9 cellular contexts compared by ENCODE assay signal in genomic region chr5:42756630-42757601, GRCh38. TPM values are rescaled to one million over a fixed set of nuclear protein-coding genes. Genes with fewer than 3 reads are reported as not detected.
DNase-seq lines count a peak whose midpoint lies in the region; ATAC-seq, FAIRE-seq and TF ChIP-seq lines count a peak whose summit lies in the region.
"Had no signal": no experiment of that assay in that cellular context is flagged by ENCODE, and none has a peak within 500 bp of the region (broad histone marks: within the 10 kb centered on the region; RNA-seq: fewer than 3 reads in every experiment).

TSS of gene CCDC152 (plus strand) at chr5:42756818. CDS start at chr5:42759122, 2,304 bp downstream.

- peak within 1 kb of the TSS; percentile 91 for H3K4me3 Mint-ChIP-seq in natural killer cell
- H3K4me3 Mint-ChIP-seq in stimulated activated naive CD8-positive, alpha-beta T cell treated with anti-CD3 and anti-CD28 coated beads, Interleukin-15, amount 100 ng/mL, for 72 hours = peak within 1 kb of the TSS; percentile 84 to 86

- POLR2A ChIA-PET in H1 (lab: Charles Lee; ENCODE audit: partially characterized antibody) = interaction anchor here (0.7 kb wide), 1 partner anchor 10 kb away, joined by 3 read pairs; no protein-coding TSS in a partner anchor

- H3K9me3 ChIP-seq in H1 (ENCODE audit: insufficient read depth in 2 of 2, low read depth in 1 of 2, low read length in 1 of 2) (no peaks in the 10 kb centered on the region), WERI-Rb-1 (ENCODE audit: severe bottlenecking) (no peaks in the 10 kb centered on the region)

- H3K27me3 ChIP-seq in H1 (replicated peaks in 1 of 4; ENCODE audit: control insufficient read depth in 3 of 4, extremely low read depth in 1 of 4, insufficient read depth in 3 of 4, low read length in 3 of 4) (no peaks in the 10 kb centered on the region), WERI-Rb-1 (ENCODE audit: insufficient read depth, low read depth, severe bottlenecking) (peaks cover 58% of the 10 kb centered on the region)

- 42% methylated on average over 34 of the region's 35 CpGs; no CpG with 5 or more reads in 1 of the 2 experiments for WGBS in H1 (ENCODE audit: extremely low coverage in 1 of 2, insufficient coverage in 1 of 2, insufficient read length in 1 of 2, insufficient replicate concordance in 2 of 2, low coverage in 1 of 2, low lambda C conversion rate in 2 of 2, missing lambda C conversion rate in 1 of 2), 2 experiments

- H2BK5ac ChIP-seq in H1 (ENCODE audit: low read depth, low read length) = no peak within 1 kb of the TSS

- peak; percentile 94 for ATAC-seq in GM19351 (IDR thresholded peaks at IDR 0.05; ENCODE audit: unreplicated experiment)
- peak; percentile 91 for ATAC-seq in HG03460 (IDR thresholded peaks at IDR 0.05; ENCODE audit: unreplicated experiment)
- ATAC-seq in natural killer cell = peak; percentile 87 to 93 (median 91)
- ATAC-seq in stimulated activated naive CD8-positive, alpha-beta T cell treated with anti-CD3 and anti-CD28 coated beads, Interleukin-15, amount 100 ng/mL, for 72 hours = peak; percentile 100

- H3K23me2 ChIP-seq in H1 (ENCODE audit: low read depth, low read length) = peaks cover 5% of the 10 kb centered on the region

- peak within 1 kb of the TSS; percentile 74; the same call in 1 of the 2 replicates for H4K8ac ChIP-seq in H1 (ENCODE audit: extremely low read depth, insufficient read depth, low read length)

- H3K27ac ChIP-seq in H1 (ENCODE audit: low read depth, low read length) = no peak within 1 kb of the TSS
- H3K27ac ChIP-seq in WERI-Rb-1 = no peak within 1 kb of the TSS

- no peak within 1 kb of the TSS for H3K23ac ChIP-seq in H1 (ENCODE audit: insufficient read length)

- in situ Hi-C loops in G401 (cut with HindIII; ENCODE audit: low sequenced_read_pairs) = no loop called here

- H2BK15ac ChIP-seq in H1 (ENCODE audit: low read length) = no peak within 1 kb of the TSS; the same call in 1 of the 2 replicates

- peak within 1 kb of the TSS in 2 of 4 experiments; percentile 13 to 44; a peak in 3 of 7 replicates for H3K9ac ChIP-seq in H1 (replicated peaks in 1 of 4; ENCODE audit: extremely low read depth in 1 of 4, low read depth in 3 of 4, low read length in 3 of 4)

- CTCF ChIA-PET in H1 (lab: Charles Lee; ENCODE audit: partially characterized antibody) = interaction anchor here (0.7 to 2.3 kb wide), 6 partner anchors 9 to 334 kb away, joined by 3 to 12 read pairs (median 3); partner anchors contain the start of gene GHR

- H3K9me3 Mint-ChIP-seq in natural killer cell = no peaks in the 10 kb centered on the region
- no peaks in the 10 kb centered on the region for H3K9me3 Mint-ChIP-seq in stimulated activated naive CD8-positive, alpha-beta T cell treated with anti-CD3 and anti-CD28 coated beads, Interleukin-15, amount 100 ng/mL, for 72 hours

- H3K27me3 Mint-ChIP-seq in natural killer cell (ENCODE audit: low read depth in 2 of 2) = peaks cover 0 to 2% of the 10 kb centered on the region in 2 donors
- H3K27me3 Mint-ChIP-seq in stimulated activated naive CD8-positive, alpha-beta T cell treated with anti-CD3 and anti-CD28 coated beads, Interleukin-15, amount 100 ng/mL, for 72 hours = peaks cover 6% of the 10 kb centered on the region

- H3K14ac ChIP-seq in H1 (ENCODE audit: insufficient read length) = no peak within 1 kb of the TSS

- 0 out of 2 replicates have a peak within 1 kb of the TSS, but pooled peaks have one; percentile 15 for H3K18ac ChIP-seq in H1 (ENCODE audit: extremely low read depth, low read length)

- peak within 1 kb of the TSS; percentile 22 to 71 for H3K27ac Mint-ChIP-seq in natural killer cell
- peak within 1 kb of the TSS; percentile 82 to 94 for H3K27ac Mint-ChIP-seq in stimulated activated naive CD8-positive, alpha-beta T cell treated with anti-CD3 and anti-CD28 coated beads, Interleukin-15, amount 100 ng/mL, for 72 hours

- no peaks in the 10 kb centered on the region for H4K20me1 ChIP-seq in H1 (replicated peaks in 1 of 2; ENCODE audit: control insufficient read depth in 1 of 2, insufficient read depth in 2 of 2, low read length in 2 of 2)

- H2AFZ ChIP-seq in H1 (ENCODE audit: low read length) = peak within 1 kb of the TSS; percentile 18

- H2BK120ac ChIP-seq in H1 (replicated peaks; ENCODE audit: low read depth, low read length) = no peak within 1 kb of the TSS

- no peaks in the 10 kb centered on the region for H3K36me3 Mint-ChIP-seq in natural killer cell

- TF ChIP-seq POLR2A in H1 (IDR thresholded peaks at IDR 0.05; ENCODE audit: control extremely low read depth in 1 of 2, low read depth in 2 of 2, low read length in 2 of 2) = peak in 1 of 2 experiments; percentile 52; a peak in 1 of 3 replicates

- H3K56ac ChIP-seq in H1 (replicated peaks; ENCODE audit: insufficient read length, low read depth, low read length) = peak within 1 kb of the TSS; percentile 10

- no peak within 1 kb of the TSS for H4K91ac ChIP-seq in H1 (replicated peaks; ENCODE audit: insufficient read length, low read length)

- TF ChIP-seq EP300 in H1 (IDR thresholded peaks at IDR 0.05; ENCODE audit: borderline replicate concordance in 1 of 2, low read depth in 2 of 2, low read length in 2 of 2) = no peak

- DNase-seq in activated CD4-positive, alpha-beta T cell treated with anti-CD3 and anti-CD28 coated beads, Interleukin-2, amount 50 U/mL, for 48 hours = peak; percentile 58 to 71
- DNase-seq in H1 (ENCODE audit: low read depth in 1 of 2, low spot score in 2 of 2) (peak in 1 of 2 experiments; percentile 70), natural killer cell (no peak), WERI-Rb-1 (no peak), G401 (ENCODE audit: low spot score) (no peak)
- DNase-seq in stimulated activated naive CD8-positive, alpha-beta T cell treated with anti-CD3 and anti-CD28 coated beads, Interleukin-15, amount 100 ng/mL, for 72 hours = peak; percentile 64 to 74

- H4K5ac ChIP-seq in H1 (ENCODE audit: insufficient read length, low read depth, low read length) = no peak within 1 kb of the TSS

- H3K79me1 ChIP-seq in H1 (ENCODE audit: low read depth, low read length) = no peaks in the 10 kb centered on the region

- no peak within 1 kb of the TSS for H2BK20ac ChIP-seq in H1 (ENCODE audit: low read length)

- H3K4me1 Mint-ChIP-seq in natural killer cell = peaks cover 14% of the 10 kb centered on the region in 2 donors
- peaks cover 9% of the 10 kb centered on the region for H3K4me1 Mint-ChIP-seq in stimulated activated naive CD8-positive, alpha-beta T cell treated with anti-CD3 and anti-CD28 coated beads, Interleukin-15, amount 100 ng/mL, for 72 hours

- H3K79me2 ChIP-seq in H1 (ENCODE audit: control insufficient read depth in 1 of 2, insufficient read depth in 2 of 2, low read length in 2 of 2) = no peaks in the 10 kb centered on the region

- H2AK5ac ChIP-seq in H1 (ENCODE audit: low read depth, low read length) = no peak within 1 kb of the TSS

- no peak within 1 kb of the TSS for H2BK12ac ChIP-seq in H1 (ENCODE audit: low read depth, low read length)

- H3K4ac ChIP-seq in H1 (replicated peaks; ENCODE audit: insufficient read length, low read depth, low read length) = no peak within 1 kb of the TSS

- peak within 1 kb of the TSS; percentile 43 to 69 (median 49) for H3K4me3 ChIP-seq in H1 (ENCODE audit: extremely low read depth in 1 of 4, insufficient read depth in 2 of 4, low read depth in 3 of 4, low read length in 4 of 4)
- no peak within 1 kb of the TSS for H3K4me3 ChIP-seq in WERI-Rb-1 (ENCODE audit: low read depth, low read length)

- intact Hi-C loops in natural killer cell (cut with micrococcal nuclease) = no loop called here

- 0 out of 4 replicates have a peak, but pooled peaks of 1 of the 2 experiments have one; percentile 5 for TF ChIP-seq RAD21 in H1 (IDR thresholded peaks at IDR 0.05 in 1 of 2, conservative IDR thresholded peaks at IDR 0.05 in 1 of 2; ENCODE audit: low read depth in 2 of 2, low read length in 2 of 2)

- no peak for FAIRE-seq in H1 (lab: Jason Lieb, UNC)
- FAIRE-seq: endometrium had no signal

- H3K4me2 ChIP-seq in H1 (ENCODE audit: insufficient read depth in 1 of 2, low read depth in 2 of 2, low read length in 2 of 2) = peak within 1 kb of the TSS; percentile 57 to 64

- peaks cover 0 to 4% (median 0%) of the 10 kb centered on the region in 4 experiments; a peak in 1 of 7 replicates for H3K4me1 ChIP-seq in H1 (replicated peaks in 1 of 4; ENCODE audit: control insufficient read depth in 3 of 4, insufficient read depth in 4 of 4, low read length in 3 of 4)

- H3K36me3 ChIP-seq in H1 (ENCODE audit: control insufficient read depth in 2 of 4, insufficient read depth in 4 of 4, low read length in 3 of 4) (no peaks in the 10 kb centered on the region), WERI-Rb-1 (no peaks in the 10 kb centered on the region)

- TF ChIP-seq CTCF in H1 (IDR thresholded peaks at IDR 0.05; ENCODE audit: control extremely low read depth in 1 of 3, insufficient read depth in 1 of 3, low read depth in 1 of 3, low read length in 3 of 3) = no peak
- no peak for TF ChIP-seq CTCF in natural killer cell (IDR thresholded peaks at IDR 0.05)
- TF ChIP-seq CTCF in WERI-Rb-1 (IDR thresholded peaks at IDR 0.05; ENCODE audit: low read depth, low read length) = no peak

TF ChIP-seq in H1, 55 proteins besides CTCF, POLR2A, EP300 and RAD21 (continues in another document):
- no peak for TF ChIP-seq KDM4A (IDR thresholded peaks at IDR 0.05; ENCODE audit: low read depth, low read length, severe bottlenecking)
- TF ChIP-seq GABPA (IDR thresholded peaks at IDR 0.05; ENCODE audit: borderline replicate concordance, insufficient read depth, low read length) = peak; percentile 92
- TF ChIP-seq BRCA1 (IDR thresholded peaks at IDR 0.05; ENCODE audit: low read depth, low read length) = no peak
- TF ChIP-seq MAX (IDR thresholded peaks at IDR 0.05) = peak; percentile 58
- no peak for TF ChIP-seq TCF12 (IDR thresholded peaks at IDR 0.05; ENCODE audit: low read depth, low read length)

RNA-seq across cellular contexts. Expression of gene CCDC152, which starts in this region (rescaled TPM):
- total RNA-seq in H1 (2021; fragmentation: NEBNext Ultra II Directional; extraction: Animal tissue kit (Norgen Biotek cat#: 25700)) = 9.5 and 10.2 TPM in 2 replicates
- polyA plus RNA-seq in H1 (2011; rRNA removed) = 1.8 and 2.6 TPM in 2 replicates
- 3.7 TPM for polyA plus RNA-seq in H1 (2011; cell fraction: cytosol; rRNA removed)
- polyA plus RNA-seq in H1 (2011; cell fraction: nucleus; rRNA removed) = 2.3 TPM
- 2.5 to 5.4 TPM (median 2.9 TPM) in 4 replicates for polyA plus RNA-seq in H1 (2012, experiment 1 of 2)
- polyA plus RNA-seq in H1 (2012, experiment 2 of 2) = 0.45 TPM
- polyA plus RNA-seq in H1 (2013, experiment 1 of 2) = 9.2 TPM
- polyA plus RNA-seq in H1 (2013, experiment 2 of 2) = 8.4 TPM
- 3.8 and 4.9 TPM in 2 replicates for polyA minus RNA-seq in H1 (2011; rRNA and poly(A)+ RNA removed)
- 2.1 TPM for polyA minus RNA-seq in H1 (2011; cell fraction: cytosol; rRNA and poly(A)+ RNA removed)
- 11.1 TPM for polyA minus RNA-seq in H1 (2011; cell fraction: nucleus; rRNA and poly(A)+ RNA removed)
- 1 to 10 TPM; 4.0 to 4.9 (median 4.0) TPM for total RNA-seq in natural killer cell
- not detected in 2 replicates for total RNA-seq in G401 (2014; rRNA removed; shearing (Covaris generic))

Comparison
In these comparisons a context has a peak if more than half of its experiments do, and no peak if none do; other contexts are left out.
1. DNase-seq: peak in activated CD4-positive, alpha-beta T cell treated with anti-CD3 and anti-CD28 coated beads, Interleukin-2, amount 50 U/mL, for 48 hours (2 of 2) and stimulated activated naive CD8-positive, alpha-beta T cell treated with anti-CD3 and anti-CD28 coated beads, Interleukin-15, amount 100 ng/mL, for 72 hours (2 of 2); none in natural killer cell (single experiment), WERI-Rb-1 (single experiment) and G401 (single experiment).
2. Peak in every context shown above with its lines, with median percentiles within 50 percentile points of each other: ATAC-seq.